22 cellular contexts compared by ENCODE assay signal in genomic region chr6:67248077-67248476, GRCh38.
"Had no signal": no experiment of that assay in that cellular context is flagged by ENCODE, and none has a peak within 500 bp of the region (broad histone marks: within the 10 kb centered on the region; RNA-seq: fewer than 3 reads in every experiment).

No MANE protein-coding gene starts in this region.

- H3K9me3 Mint-ChIP-seq: type B pancreatic cell had no signal

- H3K9me3 ChIP-seq: lower lobe of right lung, ovary, testis had no signal

- H3K36me3 ChIP-seq: lower lobe of right lung, ovary, stomach, WERI-Rb-1 had no signal

- H3K27me3 ChIP-seq: ovary, stomach, testis had no signal

- H3K4me1 ChIP-seq: lower lobe of right lung, stomach, testis had no signal

- H3K27me3 Mint-ChIP-seq: activated naive CD4-positive, alpha-beta T cell treated with anti-CD3 and anti-CD28 coated beads, Interleukin-2, amount 50 U/mL, for 24 hours; type B pancreatic cell had no signal

- H3K4me3 Mint-ChIP-seq: activated naive CD4-positive, alpha-beta T cell treated with anti-CD3 and anti-CD28 coated beads, Interleukin-2, amount 50 U/mL, for 24 hours; activated T-cell treated with anti-CD3 and anti-CD28 coated beads, Interleukin-2, amount 50 U/mL, for 72 hours; natural killer cell; stimulated activated effector memory CD8-positive, alpha-beta T cell treated with anti-CD3 and anti-CD28 coated beads, Interleukin-12 subunit alpha, Interleukin-12 subunit beta, amount 100 ng/mL, for 72 hours; type B pancreatic cell had no signal

- H3K27ac Mint-ChIP-seq: activated naive CD4-positive, alpha-beta T cell treated with anti-CD3 and anti-CD28 coated beads, Interleukin-2, amount 50 U/mL, for 24 hours; activated T-cell treated with anti-CD3 and anti-CD28 coated beads, Interleukin-2, amount 50 U/mL, for 72 hours; natural killer cell; stimulated activated effector memory CD8-positive, alpha-beta T cell treated with anti-CD3 and anti-CD28 coated beads, Interleukin-12 subunit alpha, Interleukin-12 subunit beta, amount 100 ng/mL, for 72 hours; type B pancreatic cell had no signal

- H3K4me3 ChIP-seq: lower lobe of right lung, ovary, stomach, testis had no signal

- FAIRE-seq: bronchial epithelial cell, keratinocyte had no signal

- H3K27ac ChIP-seq: lower lobe of right lung, ovary, stomach, testis, WERI-Rb-1 had no signal

- DNase-seq: activated CD4-positive, alpha-beta T cell treated with anti-CD3 and anti-CD28 coated beads for 1 hour; activated CD8-positive, alpha-beta memory T cell treated with anti-CD3 and anti-CD28 coated beads for 24 hours; activated gamma-delta T cell; activated T-cell treated with anti-CD3 and anti-CD28 coated beads, Interleukin-2, amount 50 U/mL, for 72 hours; cerebellar nuclear complex; cortex of kidney; erythroblast; head of caudate nucleus; lower lobe of right lung; natural killer cell; ovary; stimulated activated CD4-positive, alpha-beta T cell treated with anti-CD3 and anti-CD28 coated beads, Interleukin-4, amount 100 ng/mL, for 24 hours; stomach; T-helper 9 cell; testis; WERI-Rb-1 had no signal

- ATAC-seq: activated T-cell treated with anti-CD3 and anti-CD28 coated beads, Interleukin-2, amount 50 U/mL, for 72 hours; lower lobe of right lung; natural killer cell; sciatic nerve; stimulated activated effector memory CD8-positive, alpha-beta T cell treated with anti-CD3 and anti-CD28 coated beads, Interleukin-12 subunit alpha, Interleukin-12 subunit beta, amount 100 ng/mL, for 72 hours had no signal

- H3K36me3 Mint-ChIP-seq: activated naive CD4-positive, alpha-beta T cell treated with anti-CD3 and anti-CD28 coated beads, Interleukin-2, amount 50 U/mL, for 24 hours; natural killer cell; stimulated activated effector memory CD8-positive, alpha-beta T cell treated with anti-CD3 and anti-CD28 coated beads, Interleukin-12 subunit alpha, Interleukin-12 subunit beta, amount 100 ng/mL, for 72 hours; type B pancreatic cell had no signal

- H3K4me1 Mint-ChIP-seq: activated naive CD4-positive, alpha-beta T cell treated with anti-CD3 and anti-CD28 coated beads, Interleukin-2, amount 50 U/mL, for 24 hours; natural killer cell; stimulated activated effector memory CD8-positive, alpha-beta T cell treated with anti-CD3 and anti-CD28 coated beads, Interleukin-12 subunit alpha, Interleukin-12 subunit beta, amount 100 ng/mL, for 72 hours had no signal
